Comparison of ENCODE assay signal across 1 cellular context in the genomic region with DNA sequence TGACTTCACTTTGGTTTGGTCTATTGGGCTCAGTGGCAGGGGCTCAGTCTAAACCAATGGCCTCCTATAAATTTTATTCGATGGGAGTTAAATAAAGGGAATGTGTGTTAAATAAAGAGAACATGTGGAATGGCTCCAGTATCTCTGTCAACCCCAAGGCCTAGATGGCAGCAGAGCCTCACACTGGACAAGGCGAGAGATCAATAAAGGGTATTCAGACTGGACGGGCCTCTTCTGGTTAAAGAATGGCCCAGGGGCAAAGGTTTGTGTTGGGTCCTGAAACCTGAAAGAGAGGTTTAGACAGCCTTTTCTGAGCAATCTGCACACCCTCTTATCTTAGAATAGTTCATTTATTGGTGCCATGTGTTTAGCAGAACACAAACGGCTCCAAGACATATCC.
TF ChIP-seq lines count a peak whose summit lies in the region.

No MANE protein-coding gene starts in this region.

TF ChIP-seq in K562, 482 proteins besides CTCF, POLR2A, EP300 and RAD21:
- TF ChIP-seq ZNF695 (CRISPR knock-in tag; IDR thresholded peaks at IDR 0.05), result no peak
- TF ChIP-seq HDGF (IDR thresholded peaks at IDR 0.05), result no peak
- TF ChIP-seq ZNF41 (CRISPR knock-in tag; conservative IDR thresholded peaks at IDR 0.05), result no peak
- TF ChIP-seq, protein P1, sequence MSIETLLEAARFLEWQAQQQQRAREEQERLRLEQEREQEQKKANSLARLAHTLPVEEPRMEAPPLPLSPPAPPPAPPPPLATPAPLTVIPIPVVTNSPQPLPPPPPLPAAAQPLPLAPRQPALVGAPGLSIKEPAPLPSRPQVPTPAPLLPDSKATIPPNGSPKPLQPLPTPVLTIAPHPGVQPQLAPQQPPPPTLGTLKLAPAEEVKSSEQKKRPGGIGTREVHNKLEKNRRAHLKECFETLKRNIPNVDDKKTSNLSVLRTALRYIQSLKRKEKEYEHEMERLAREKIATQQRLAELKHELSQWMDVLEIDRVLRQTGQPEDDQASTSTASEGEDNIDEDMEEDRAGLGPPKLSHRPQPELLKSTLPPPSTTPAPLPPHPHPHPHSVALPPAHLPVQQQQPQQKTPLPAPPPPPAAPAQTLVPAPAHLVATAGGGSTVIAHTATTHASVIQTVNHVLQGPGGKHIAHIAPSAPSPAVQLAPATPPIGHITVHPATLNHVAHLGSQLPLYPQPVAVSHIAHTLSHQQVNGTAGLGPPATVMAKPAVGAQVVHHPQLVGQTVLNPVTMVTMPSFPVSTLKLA (conservative IDR thresholded peaks at IDR 0.05), result no peak
- no peak for TF ChIP-seq GATA2 (CRISPR knock-in tag; IDR thresholded peaks at IDR 0.05)
- no peak for TF ChIP-seq SIRT6 (IDR thresholded peaks at IDR 0.05; ENCODE audit: low read depth, low read length)
- TF ChIP-seq LEF1 (IDR thresholded peaks at IDR 0.05), result no peak
- no peak for TF ChIP-seq ZNF174 (CRISPR knock-in tag; IDR thresholded peaks at IDR 0.05)
- TF ChIP-seq, protein P2, sequence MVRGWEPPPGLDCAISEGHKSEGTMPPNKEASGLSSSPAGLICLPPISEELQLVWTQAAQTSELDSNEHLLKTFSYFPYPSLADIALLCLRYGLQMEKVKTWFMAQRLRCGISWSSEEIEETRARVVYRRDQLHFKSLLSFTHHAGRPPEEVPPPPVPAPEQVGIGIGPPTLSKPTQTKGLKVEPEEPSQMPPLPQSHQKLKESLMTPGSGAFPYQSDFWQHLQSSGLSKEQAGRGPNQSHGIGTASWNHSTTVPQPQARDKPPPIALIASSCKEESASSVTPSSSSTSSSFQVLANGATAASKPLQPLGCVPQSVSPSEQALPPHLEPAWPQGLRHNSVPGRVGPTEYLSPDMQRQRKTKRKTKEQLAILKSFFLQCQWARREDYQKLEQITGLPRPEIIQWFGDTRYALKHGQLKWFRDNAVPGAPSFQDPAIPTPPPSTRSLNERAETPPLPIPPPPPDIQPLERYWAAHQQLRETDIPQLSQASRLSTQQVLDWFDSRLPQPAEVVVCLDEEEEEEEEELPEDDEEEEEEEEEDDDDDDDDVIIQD (CRISPR knock-in tag; IDR thresholded peaks at IDR 0.05), result no peak
- no peak for TF ChIP-seq CHCHD3 (CRISPR knock-in tag; IDR thresholded peaks at IDR 0.05)
- TF ChIP-seq, protein P3, sequence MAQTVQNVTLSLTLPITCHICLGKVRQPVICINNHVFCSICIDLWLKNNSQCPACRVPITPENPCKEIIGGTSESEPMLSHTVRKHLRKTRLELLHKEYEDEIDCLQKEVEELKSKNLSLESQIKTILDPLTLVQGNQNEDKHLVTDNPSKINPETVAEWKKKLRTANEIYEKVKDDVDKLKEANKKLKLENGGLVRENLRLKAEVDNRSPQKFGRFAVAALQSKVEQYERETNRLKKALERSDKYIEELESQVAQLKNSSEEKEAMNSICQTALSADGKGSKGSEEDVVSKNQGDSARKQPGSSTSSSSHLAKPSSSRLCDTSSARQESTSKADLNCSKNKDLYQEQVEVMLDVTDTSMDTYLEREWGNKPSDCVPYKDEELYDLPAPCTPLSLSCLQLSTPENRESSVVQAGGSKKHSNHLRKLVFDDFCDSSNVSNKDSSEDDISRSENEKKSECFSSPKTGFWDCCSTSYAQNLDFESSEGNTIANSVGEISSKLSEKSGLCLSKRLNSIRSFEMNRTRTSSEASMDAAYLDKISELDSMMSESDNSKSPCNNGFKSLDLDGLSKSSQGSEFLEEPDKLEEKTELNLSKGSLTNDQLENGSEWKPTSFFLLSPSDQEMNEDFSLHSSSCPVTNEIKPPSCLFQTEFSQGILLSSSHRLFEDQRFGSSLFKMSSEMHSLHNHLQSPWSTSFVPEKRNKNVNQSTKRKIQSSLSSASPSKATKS (CRISPR knock-in tag; IDR thresholded peaks at IDR 0.05), result no peak
